14 cellular contexts compared by ENCODE assay signal in genomic region chr9:114694146-114694545, GRCh38.
DNase-seq lines count a peak whose midpoint lies in the region; TF ChIP-seq lines count a peak whose summit lies in the region.
"Had no signal": no experiment of that assay in that cellular context is flagged by ENCODE, and none has a peak within 500 bp of the region (broad histone marks: within the 10 kb centered on the region; RNA-seq: fewer than 3 reads in every experiment).

No MANE protein-coding gene starts in this region.

- DNase-seq in AG08395 (ENCODE audit: low spot score) (peak; percentile 76), ELR (ENCODE audit: low read depth) (peak; percentile 81), RWPE1 (ENCODE audit: low spot score) (no peak), fibroblast of mammary gland (ENCODE audit: low read depth) (peak; percentile 29), COLO668 (lab: John Stamatoyannopoulos, UW; ENCODE audit: unreplicated experiment) (no peak), middle frontal gyrus (ENCODE audit: extremely low spot score, low spot score) (no peak)
- DNase-seq in stimulated activated CD4-positive, alpha-beta T cell treated with anti-CD3 and anti-CD28 coated beads, Interleukin-4, amount 100 ng/mL, for 1 hour: no peak
- DNase-seq in activated effector memory CD4-positive, alpha-beta T cell treated with anti-CD3 and anti-CD28 coated beads, Interleukin-2, amount 50 U/mL, for 16 hours: no peak
- DNase-seq: activated CD4-positive, alpha-beta T cell treated with anti-CD3 and anti-CD28 coated beads, Interleukin-2, amount 50 U/mL, for 1 hour; head of caudate nucleus; naive B cell; NCI-H1048 had no signal

- no peak for TF ChIP-seq CTCF in RWPE1 (conservative IDR thresholded peaks at IDR 0.05; ENCODE audit: low read depth)
- no peak for TF ChIP-seq CTCF in fibroblast of mammary gland (conservative IDR thresholded peaks at IDR 0.05; ENCODE audit: control insufficient read depth, insufficient read depth, low read depth, low read length)

- POLR2A ChIA-PET in RWPE1 (lab: Yijun Ruan, JAX; ENCODE audit: low non-redundant PET): no interaction called here

- CTCF ChIA-PET in RWPE1 (lab: Yijun Ruan, JAX): interaction anchor here (0.6 to 1.4 kb wide), 4 partner anchors 9 to 944 kb away, joined by 3 to 6 read pairs (median 4); no protein-coding TSS in a partner anchor

- H3K4me3 ChIP-seq in fibroblast of mammary gland (ENCODE audit: control insufficient read depth, low read depth, low read length): no peak overlapping the region
- H3K4me3 ChIP-seq: tibial nerve had no signal

- peak overlapping the region; percentile 35; the same call in 1 of the 2 replicates for H3K27ac ChIP-seq in RWPE1
- H3K27ac ChIP-seq: C4-2B, tibial nerve had no signal

Comparison
In these comparisons a context has a peak if more than half of its experiments do, and no peak if none do; other contexts are left out.
1. DNase-seq: peak in AG08395 (single experiment), ELR (single experiment) and fibroblast of mammary gland (single experiment); none in RWPE1 (single experiment), COLO668 (single experiment), stimulated activated CD4-positive, alpha-beta T cell treated with anti-CD3 and anti-CD28 coated beads, Interleukin-4, amount 100 ng/mL, for 1 hour (single experiment), activated effector memory CD4-positive, alpha-beta T cell treated with anti-CD3 and anti-CD28 coated beads, Interleukin-2, amount 50 U/mL, for 16 hours (single experiment) and middle frontal gyrus (single experiment).